In the genomic region with DNA sequence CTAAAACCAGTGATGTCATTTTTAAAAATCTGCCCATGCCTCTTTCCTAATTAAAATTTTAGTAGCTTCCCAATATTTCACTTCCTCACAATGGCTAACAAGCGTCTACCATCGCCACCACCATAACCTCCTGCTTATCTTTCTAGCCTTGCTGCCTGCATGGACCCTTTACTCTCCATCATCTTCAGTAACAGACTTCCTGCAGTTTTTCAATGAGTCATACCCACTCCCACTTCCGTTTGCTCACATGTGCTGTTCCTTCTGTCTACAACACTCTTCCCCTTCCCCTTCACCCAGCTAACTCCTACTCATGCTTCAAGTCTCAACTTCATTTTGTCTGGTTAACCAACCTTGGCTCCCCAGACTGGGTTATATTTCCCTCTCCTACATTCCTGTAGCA, we compare ENCODE assay signal across 13 cellular contexts. TPM values are rescaled to one million over a fixed set of nuclear protein-coding genes. Genes with fewer than 3 reads are reported as not detected.
DNase-seq lines count a peak whose midpoint lies in the region; ATAC-seq, FAIRE-seq and TF ChIP-seq lines count a peak whose summit lies in the region.
"Had no signal": no experiment of that assay in that cellular context is flagged by ENCODE, and none has a peak within 500 bp of the region (broad histone marks: within the 10 kb centered on the region; RNA-seq: fewer than 3 reads in every experiment).

No MANE protein-coding gene starts in this region.

- H3K4me1 Mint-ChIP-seq in CD8-positive, alpha-beta T cell (ENCODE audit: low read depth): peaks cover 90% of the 10 kb centered on the region
- peaks cover 84% of the 10 kb centered on the region for H3K4me1 Mint-ChIP-seq in T-helper 2 cell treated with Interferon-gamma antibody and Interleukin-4, amounts not matched to agents 5 μg/mL and 100 μg/mL, for 36 hours (ENCODE audit: low read depth)

- H2AFZ ChIP-seq in endothelial cell of umbilical vein (ENCODE audit: low read depth, low read length): no peak overlapping the region

- DNase-seq in CD8-positive, alpha-beta T cell: no peak
- DNase-seq in HT1080 (ENCODE audit: low read depth): peak; percentile 79
- DNase-seq in T-helper 2 cell treated with Interferon-gamma antibody and Interleukin-4, amounts not matched to agents 5 μg/mL and 100 μg/mL, for 36 hours (ENCODE audit: low spot score): peak; percentile 38
- no peak for DNase-seq in endothelial cell of umbilical vein (ENCODE audit: low read depth, low spot score)
- no peak for DNase-seq in NCI-H2107 treated with DMSO at 0.1 percent for 48 hours (lab: John Stamatoyannopoulos, UW; ENCODE audit: unreplicated experiment)
- no peak for DNase-seq in GM10266 (ENCODE audit: extremely low spot score)
- DNase-seq in NCI-H510A (lab: John Stamatoyannopoulos, UW): no peak
- DNase-seq: NCI-H1092; NCI-H526; stimulated activated CD4-positive, alpha-beta T cell treated with anti-CD3 and anti-CD28 coated beads, Interleukin-4, amount 100 ng/mL, for 1 hour had no signal

- POLR2A ChIA-PET in CD8-positive, alpha-beta T cell (lab: Charles Lee): interaction anchor here (0.6 to 6.5 kb wide), 5 partner anchors 11 to 100 kb away, joined by 3 to 63 read pairs (median 3); no protein-coding TSS in a partner anchor
- POLR2A ChIA-PET in endothelial cell of umbilical vein (lab: Charles Lee): no interaction called here

- no peaks in the 10 kb centered on the region for H3K9me3 ChIP-seq in CD8-positive, alpha-beta T cell (ENCODE audit: low read length)
- H3K9me3 ChIP-seq in endothelial cell of umbilical vein (replicated peaks; ENCODE audit: control insufficient read depth, insufficient read depth, low read length): no peaks in the 10 kb centered on the region

- H3K9me1 ChIP-seq in endothelial cell of umbilical vein (replicated peaks; ENCODE audit: control insufficient read depth, extremely low read depth, insufficient read depth, low read length): no peaks in the 10 kb centered on the region

- H4K20me1 ChIP-seq in endothelial cell of umbilical vein (replicated peaks; ENCODE audit: control insufficient read depth, extremely low read depth, insufficient read depth, low read length): no peaks in the 10 kb centered on the region

- H3K27me3 ChIP-seq in CD8-positive, alpha-beta T cell (ENCODE audit: insufficient read depth, low read length): no peaks in the 10 kb centered on the region
- peaks cover 30 to 31% of the 10 kb centered on the region in 2 experiments for H3K27me3 ChIP-seq in endothelial cell of umbilical vein (ENCODE audit: control insufficient read depth in 2 of 2, insufficient read depth in 2 of 2, low read length in 2 of 2)

- H3K4me2 ChIP-seq in endothelial cell of umbilical vein (ENCODE audit: insufficient read depth, low read length): no peak overlapping the region

- no peak for ATAC-seq in CD8-positive, alpha-beta T cell
- ATAC-seq in HG02938 (IDR thresholded peaks at IDR 0.05; ENCODE audit: unreplicated experiment): no peak

- H3K4me3 Mint-ChIP-seq in CD8-positive, alpha-beta T cell: peak overlapping the region; percentile 42
- peak overlapping the region; percentile 60 for H3K4me3 Mint-ChIP-seq in T-helper 2 cell treated with Interferon-gamma antibody and Interleukin-4, amounts not matched to agents 5 μg/mL and 100 μg/mL, for 36 hours
- H3K4me3 Mint-ChIP-seq: mesothelial cell of epicardium had no signal

- H3K27ac Mint-ChIP-seq in CD8-positive, alpha-beta T cell: peak overlapping the region; percentile 97
- H3K27ac Mint-ChIP-seq in T-helper 2 cell treated with Interferon-gamma antibody and Interleukin-4, amounts not matched to agents 5 μg/mL and 100 μg/mL, for 36 hours: peak overlapping the region; percentile 84
- H3K27ac Mint-ChIP-seq: mesothelial cell of epicardium had no signal

- CTCF ChIA-PET in CD8-positive, alpha-beta T cell (lab: Charles Lee): interaction anchor here (1.2 to 11.1 kb wide), 3 partner anchors 11 to 14 kb away, joined by 4 to 94 read pairs (median 8); no protein-coding TSS in a partner anchor
- CTCF ChIA-PET in endothelial cell of umbilical vein (lab: Charles Lee): no interaction called here

- dilution Hi-C loops in endothelial cell of umbilical vein (cut with MboI; ENCODE audit: extremely low pct_ligation_motif_present, low sequenced_read_pairs): no loop called here

- no peak for TF ChIP-seq POLR2A in endothelial cell of umbilical vein (IDR thresholded peaks at IDR 0.05; ENCODE audit: low read depth, low read length)

- no peaks in the 10 kb centered on the region for H3K36me3 ChIP-seq in CD8-positive, alpha-beta T cell (ENCODE audit: insufficient read depth, low read length)
- no peaks in the 10 kb centered on the region for H3K36me3 ChIP-seq in endothelial cell of umbilical vein (ENCODE audit: control insufficient read depth in 2 of 2, extremely low read depth in 1 of 2, insufficient read depth in 2 of 2, low read length in 2 of 2)

- no peak overlapping the region for H3K9ac ChIP-seq in endothelial cell of umbilical vein (replicated peaks; ENCODE audit: extremely low read depth, insufficient read depth, low read length)

- TF ChIP-seq CTCF in CD8-positive, alpha-beta T cell (IDR thresholded peaks at IDR 0.05): no peak
- no peak for TF ChIP-seq CTCF in endothelial cell of umbilical vein (IDR thresholded peaks at IDR 0.05; ENCODE audit: extremely low read depth in 1 of 2, insufficient read depth in 1 of 2, low read depth in 1 of 2, low read length in 2 of 2)
- TF ChIP-seq CTCF in GM10266 (IDR thresholded peaks at IDR 0.05; ENCODE audit: control insufficient read depth, insufficient read depth, low read depth, missing control alignments): no peak

- H3K79me2 ChIP-seq in endothelial cell of umbilical vein (ENCODE audit: control insufficient read depth, insufficient read depth, low read length): no peaks in the 10 kb centered on the region

- no peaks in the 10 kb centered on the region for H3K36me3 Mint-ChIP-seq in CD8-positive, alpha-beta T cell
- H3K36me3 Mint-ChIP-seq in T-helper 2 cell treated with Interferon-gamma antibody and Interleukin-4, amounts not matched to agents 5 μg/mL and 100 μg/mL, for 36 hours (ENCODE audit: low read depth): peaks cover 16% of the 10 kb centered on the region
- H3K36me3 Mint-ChIP-seq: mesothelial cell of epicardium had no signal

- H3K9me3 Mint-ChIP-seq in CD8-positive, alpha-beta T cell: peaks cover 2% of the 10 kb centered on the region
- peaks cover 10% of the 10 kb centered on the region for H3K9me3 Mint-ChIP-seq in T-helper 2 cell treated with Interferon-gamma antibody and Interleukin-4, amounts not matched to agents 5 μg/mL and 100 μg/mL, for 36 hours
- H3K9me3 Mint-ChIP-seq: mesothelial cell of epicardium had no signal

- BruUV-seq in endothelial cell of umbilical vein (replicated peaks; lab: Mats Ljungman, UMichigan): no TSS peak

- H3K4me3 ChIP-seq in CD8-positive, alpha-beta T cell (ENCODE audit: low read depth, low read length): no peak overlapping the region
- no peak overlapping the region for H3K4me3 ChIP-seq in endothelial cell of umbilical vein (replicated peaks in 1 of 3; ENCODE audit: insufficient read depth in 1 of 3, low read depth in 1 of 3, low read length in 3 of 3)

- no peak overlapping the region for H3K27ac ChIP-seq in CD8-positive, alpha-beta T cell (ENCODE audit: low read depth, low read length)
- H3K27ac ChIP-seq in endothelial cell of umbilical vein (ENCODE audit: insufficient read depth, low read depth, low read length): no peak overlapping the region

- peak; percentile 54 for FAIRE-seq in endothelial cell of umbilical vein (lab: Jason Lieb, UNC)

- peaks cover 80% of the 10 kb centered on the region for H3K4me1 ChIP-seq in CD8-positive, alpha-beta T cell (ENCODE audit: insufficient read depth, low read length)
- peaks cover 5% of the 10 kb centered on the region for H3K4me1 ChIP-seq in endothelial cell of umbilical vein (ENCODE audit: control insufficient read depth, extremely low read depth, insufficient read depth, low read length)

- intact Hi-C loops in CD8-positive, alpha-beta T cell (cut with DNase I, micrococcal nuclease): loop anchor here in 1 of 2 experiments (5.0 kb wide), 2 partner anchors 99 to 749 kb away; no protein-coding TSS in a partner anchor
- intact Hi-C loops in endothelial cell of umbilical vein (cut with micrococcal nuclease): no loop called here

- no peaks in the 10 kb centered on the region for H3K27me3 Mint-ChIP-seq in CD8-positive, alpha-beta T cell (ENCODE audit: low read depth)
- no peaks in the 10 kb centered on the region for H3K27me3 Mint-ChIP-seq in T-helper 2 cell treated with Interferon-gamma antibody and Interleukin-4, amounts not matched to agents 5 μg/mL and 100 μg/mL, for 36 hours (ENCODE audit: low read depth)

TF ChIP-seq in endothelial cell of umbilical vein, 7 proteins besides CTCF, POLR2A, EP300 and RAD21:
- TF ChIP-seq GATA2 (IDR thresholded peaks at IDR 0.05; ENCODE audit: insufficient read depth, insufficient read length, low read depth, low read length) (no peak), POLR2AphosphoS5 (IDR thresholded peaks at IDR 0.05; ENCODE audit: insufficient read depth, low read depth, low read length) (no peak), JUN (IDR thresholded peaks at IDR 0.05; ENCODE audit: borderline replicate concordance, insufficient read depth, insufficient read length, low read depth) (no peak), MAX (IDR thresholded peaks at IDR 0.05; ENCODE audit: insufficient read depth, insufficient read length) (no peak), FOS (IDR thresholded peaks at IDR 0.05; ENCODE audit: borderline replicate concordance, insufficient read depth, low read length) (peak; percentile 23)

RNA-seq across cellular contexts. Expression of gene SKAP1, which starts 12.8 kb away (rescaled TPM):
- total RNA-seq in CD8-positive, alpha-beta T cell: 10 to 100 TPM; 59.9 to 62.4 TPM
- 0.18 TPM in 1 of 2 replicates, not detected in the other for total RNA-seq in HT1080 (2014; rRNA removed; shearing (Covaris generic))
- 0.29 and 1.5 TPM in 2 replicates for polyA plus RNA-seq in HT1080 (2015; cell fraction: cytosol; rRNA removed)
- 0.25 TPM in 2 replicates for polyA plus RNA-seq in HT1080 (2015; cell fraction: nucleus; rRNA removed)
- total RNA-seq in endothelial cell of umbilical vein: 0.51 and 0.75 TPM in 2 replicates
- polyA plus RNA-seq in endothelial cell of umbilical vein: not detected in 2 replicates
- polyA plus RNA-seq in endothelial cell of umbilical vein (2011; cell fraction: cytosol; rRNA removed): 0.10 TPM in 1 of 2 replicates, not detected in the other
- not detected in 2 replicates for polyA plus RNA-seq in endothelial cell of umbilical vein (2011; cell fraction: nucleus; rRNA removed)
- polyA plus RNA-seq in endothelial cell of umbilical vein (2012): 0.19 and 0.35 TPM in 2 replicates
- not detected in 2 replicates for polyA minus RNA-seq in endothelial cell of umbilical vein
- not detected for polyA minus RNA-seq in endothelial cell of umbilical vein (2011; cell fraction: cytosol; rRNA and poly(A)+ RNA removed)
- polyA minus RNA-seq in endothelial cell of umbilical vein (2011; cell fraction: nucleus; rRNA and poly(A)+ RNA removed): not detected in 2 replicates
- total RNA-seq: SK-MEL-5 had no signal

Comparison
In these comparisons a context has a peak if more than half of its experiments do, and no peak if none do; other contexts are left out.
1. DNase-seq: peak in HT1080 (single experiment) and T-helper 2 cell treated with Interferon-gamma antibody and Interleukin-4, amounts not matched to agents 5 μg/mL and 100 μg/mL, for 36 hours (single experiment); none in CD8-positive, alpha-beta T cell (0 of 7), endothelial cell of umbilical vein (single experiment), NCI-H2107 treated with DMSO at 0.1 percent for 48 hours (single experiment), GM10266 (single experiment) and NCI-H510A (single experiment).
2. RNA of gene SKAP1, which starts 12.8 kb away (total RNA-seq): 59.9 to 62.4 TPM in CD8-positive, alpha-beta T cell; 0.51 to 0.75 TPM in endothelial cell of umbilical vein and 0.18 TPM in HT1080; every median in the first group is over 10 times any median in the second.